Comparison of ENCODE assay signal across 10 cellular contexts in the genomic region with DNA sequence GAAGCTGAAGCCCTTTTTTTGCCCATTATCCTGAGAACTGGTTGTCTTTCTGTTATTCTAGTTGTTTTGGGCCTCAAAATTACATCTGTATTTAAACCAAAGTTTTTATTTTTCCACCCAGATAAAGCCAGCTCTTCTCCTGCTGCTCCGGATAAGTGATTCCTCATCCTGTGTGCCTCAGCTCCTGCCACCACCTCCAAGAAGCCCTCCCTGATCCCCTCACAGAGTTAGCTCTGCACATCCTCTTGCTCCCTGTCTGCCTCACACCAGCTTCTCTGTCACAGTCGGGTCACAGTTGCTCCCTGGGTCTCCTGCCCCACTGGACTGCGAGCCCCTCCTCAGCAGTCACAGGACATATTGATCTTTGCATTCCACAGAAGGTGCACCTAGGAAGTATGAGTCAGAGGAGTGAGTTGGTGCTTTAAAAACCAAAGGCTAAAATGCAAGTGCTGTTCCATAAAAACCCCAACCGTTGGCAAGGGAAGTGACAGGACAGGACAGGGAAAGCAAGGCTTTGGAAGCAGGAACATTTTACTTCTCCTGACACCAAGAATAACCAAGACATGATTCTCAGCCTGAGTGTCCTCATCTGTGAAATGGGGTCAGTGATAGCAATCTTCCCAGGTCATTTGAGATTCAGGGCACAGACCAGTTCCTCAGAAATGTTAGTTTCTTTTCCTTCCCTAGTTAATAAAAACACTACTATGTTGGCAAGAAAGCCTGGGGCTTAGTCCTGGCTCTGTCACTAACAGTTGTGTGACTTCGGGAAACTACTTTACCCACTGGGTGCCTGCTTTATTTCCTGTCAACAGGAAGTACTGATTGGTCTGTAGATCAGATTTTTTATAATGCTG. TPM values are rescaled to one million over a fixed set of nuclear protein-coding genes. Genes with fewer than 3 reads are reported as not detected.
DNase-seq lines count a peak whose midpoint lies in the region; ATAC-seq and TF ChIP-seq lines count a peak whose summit lies in the region.
"Had no signal": no experiment of that assay in that cellular context is flagged by ENCODE, and none has a peak within 500 bp of the region (broad histone marks: within the 10 kb centered on the region; RNA-seq: fewer than 3 reads in every experiment).

No MANE protein-coding gene starts in this region.

- no peak for DNase-seq in activated CD4-positive, alpha-beta T cell treated with anti-CD3 and anti-CD28 coated beads, Interleukin-2, amount 10 ng/mL, durations not matched to agents 24 days and 14 days
- DNase-seq in activated CD4-positive, alpha-beta T cell treated with anti-CD3 and anti-CD28 coated beads, Interleukin-2, amount 50 U/mL, for 1 hour = no peak
- DNase-seq in T-helper 17 cell (no peak), foreskin keratinocyte (peak in 1 of 2 donors; percentile 61), COLO668 (lab: John Stamatoyannopoulos, UW; ENCODE audit: unreplicated experiment) (no peak), substantia nigra (lab: John Stamatoyannopoulos, UW) (no peak)
- DNase-seq: 8988T, naive B cell had no signal

- H3K27me3 Mint-ChIP-seq in activated CD4-positive, alpha-beta T cell treated with anti-CD3 and anti-CD28 coated beads, Interleukin-2, amount 10 ng/mL, durations not matched to agents 24 days and 14 days = peaks cover 31% of the 10 kb centered on the region
- H3K27me3 Mint-ChIP-seq in T-helper 17 cell = no peaks in the 10 kb centered on the region

- H3K4me3 Mint-ChIP-seq in activated CD4-positive, alpha-beta T cell treated with anti-CD3 and anti-CD28 coated beads, Interleukin-2, amount 10 ng/mL, durations not matched to agents 24 days and 14 days = peak overlapping the region; percentile 5
- H3K4me3 Mint-ChIP-seq in T-helper 17 cell = peak overlapping the region; percentile 86
- H3K4me3 Mint-ChIP-seq: naive B cell had no signal

- TF ChIP-seq CTCF in foreskin keratinocyte (conservative IDR thresholded peaks at IDR 0.05) = no peak

- H3K4me1 Mint-ChIP-seq in activated CD4-positive, alpha-beta T cell treated with anti-CD3 and anti-CD28 coated beads, Interleukin-2, amount 10 ng/mL, durations not matched to agents 24 days and 14 days = peaks cover 21% of the 10 kb centered on the region
- peaks cover 33% of the 10 kb centered on the region for H3K4me1 Mint-ChIP-seq in T-helper 17 cell
- H3K4me1 Mint-ChIP-seq: naive B cell had no signal

- no peak overlapping the region for H3K4me3 ChIP-seq in subcutaneous abdominal adipose tissue (ENCODE audit: low read depth in 1 of 5, low read length in 5 of 5)

- H3K36me3 ChIP-seq in subcutaneous abdominal adipose tissue (ENCODE audit: control insufficient read depth in 5 of 5, insufficient read depth in 5 of 5, low read length in 5 of 5) = no peaks in the 10 kb centered on the region

- H3K9me3 Mint-ChIP-seq in activated CD4-positive, alpha-beta T cell treated with anti-CD3 and anti-CD28 coated beads, Interleukin-2, amount 10 ng/mL, durations not matched to agents 24 days and 14 days = no peaks in the 10 kb centered on the region

- intact Hi-C loops in activated CD4-positive, alpha-beta T cell treated with anti-CD3 and anti-CD28 coated beads, Interleukin-2, amount 10 ng/mL, durations not matched to agents 24 days and 14 days (cut with micrococcal nuclease) = loop anchor here (5.0 to 10.0 kb wide), 2 partner anchors 56 to 122 kb away; no protein-coding TSS in a partner anchor

- no peaks in the 10 kb centered on the region for H3K36me3 Mint-ChIP-seq in activated CD4-positive, alpha-beta T cell treated with anti-CD3 and anti-CD28 coated beads, Interleukin-2, amount 10 ng/mL, durations not matched to agents 24 days and 14 days (ENCODE audit: low read depth)
- H3K36me3 Mint-ChIP-seq in T-helper 17 cell (ENCODE audit: low read depth) = peaks cover 2% of the 10 kb centered on the region

- H3K27ac Mint-ChIP-seq in activated CD4-positive, alpha-beta T cell treated with anti-CD3 and anti-CD28 coated beads, Interleukin-2, amount 10 ng/mL, durations not matched to agents 24 days and 14 days = peak overlapping the region; percentile 36
- H3K27ac Mint-ChIP-seq in T-helper 17 cell = peak overlapping the region; percentile 95

- H3K27ac ChIP-seq in foreskin keratinocyte (peak overlapping the region; percentile 13), subcutaneous abdominal adipose tissue (ENCODE audit: low read depth, low read length) (peak overlapping the region; percentile 63), substantia nigra (ENCODE audit: low read depth, low read length, poor library complexity, severe bottlenecking) (no peak overlapping the region)

- H3K27me3 ChIP-seq in foreskin keratinocyte (no peaks in the 10 kb centered on the region), subcutaneous abdominal adipose tissue (ENCODE audit: control insufficient read depth in 5 of 5, insufficient read depth in 4 of 5, low read length in 5 of 5) (no peaks in the 10 kb centered on the region)

- no peaks in the 10 kb centered on the region for H3K9me3 ChIP-seq in T-helper 17 cell (ENCODE audit: control insufficient read depth, low read length, poor library complexity, severe bottlenecking)
- no peaks in the 10 kb centered on the region for H3K9me3 ChIP-seq in subcutaneous abdominal adipose tissue (ENCODE audit: control insufficient read depth in 5 of 5, low read length in 5 of 5)

- ATAC-seq in T-helper 17 cell (peak; percentile 61), foreskin keratinocyte (peak; percentile 16), HG03342 (IDR thresholded peaks at IDR 0.05; ENCODE audit: unreplicated experiment) (no peak)

- peak overlapping the region in 3 of 5 donors; percentile 18 to 55 (median 44) for H3K9ac ChIP-seq in subcutaneous abdominal adipose tissue (ENCODE audit: low read length in 5 of 5)

- H3K4me1 ChIP-seq in foreskin keratinocyte = peaks cover 30% of the 10 kb centered on the region
- H3K4me1 ChIP-seq in subcutaneous abdominal adipose tissue (ENCODE audit: control insufficient read depth in 5 of 5, insufficient read depth in 5 of 5, low read length in 5 of 5) = peaks cover 20 to 44% (median 41%) of the 10 kb centered on the region in 5 donors

RNA-seq across cellular contexts. Expression of gene EEPD1, which starts 36.5 kb away (rescaled TPM):
- total RNA-seq in activated CD4-positive, alpha-beta T cell treated with anti-CD3 and anti-CD28 coated beads, Interleukin-2, amount 10 ng/mL, durations not matched to agents 24 days and 14 days = 0.61 and 0.71 TPM in 2 replicates
- 10 to 100 TPM; 15.7 to 20.7 TPM for total RNA-seq in T-helper 17 cell
- total RNA-seq in foreskin keratinocyte = 2.2 and 2.4 TPM in 2 replicates
- polyA plus RNA-seq in foreskin keratinocyte = 1.2 and 1.3 TPM in 2 replicates
